Comparison of ENCODE assay signal across 21 cellular contexts in the genomic region with DNA sequence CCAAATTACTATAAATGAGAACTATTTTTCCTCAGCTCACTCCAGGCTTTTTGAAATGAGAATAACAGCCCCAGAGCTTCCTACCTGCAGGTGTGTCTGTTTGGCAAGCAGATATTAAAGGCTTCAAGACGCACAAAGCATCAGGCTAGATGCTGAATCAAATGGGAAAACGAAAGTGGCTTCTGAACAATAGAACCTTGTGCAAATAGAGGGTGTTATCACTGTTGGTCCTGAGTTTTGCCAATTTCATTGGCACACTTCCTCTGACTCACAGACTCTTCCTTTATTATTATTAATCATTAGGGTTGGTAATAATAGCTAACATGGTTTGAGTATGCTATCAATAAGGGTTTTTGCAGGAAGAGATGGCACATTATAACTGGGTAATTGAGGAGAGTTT. TPM values are rescaled to one million over a fixed set of nuclear protein-coding genes. Genes with fewer than 3 reads are reported as not detected.
DNase-seq lines count a peak whose midpoint lies in the region; ATAC-seq and TF ChIP-seq lines count a peak whose summit lies in the region.
"Had no signal": no experiment of that assay in that cellular context is flagged by ENCODE, and none has a peak within 500 bp of the region (broad histone marks: within the 10 kb centered on the region; RNA-seq: fewer than 3 reads in every experiment).

No MANE protein-coding gene starts in this region.

- ATAC-seq in mucosa of descending colon: peak; percentile 80
- ATAC-seq in T-helper 17 cell: no peak
- ATAC-seq: Right ventricle myocardium inferior had no signal

- no peak overlapping the region for H3K4me3 Mint-ChIP-seq in T-helper 17 cell
- H3K4me3 Mint-ChIP-seq: nephron had no signal

- no peak for TF ChIP-seq CTCF in mucosa of descending colon (IDR thresholded peaks at IDR 0.05)

- H3K27me3 Mint-ChIP-seq in T-helper 17 cell: peaks cover 82% of the 10 kb centered on the region

- no peaks in the 10 kb centered on the region for H3K9me3 ChIP-seq in mucosa of descending colon
- no peaks in the 10 kb centered on the region for H3K9me3 ChIP-seq in T-helper 17 cell (ENCODE audit: control insufficient read depth, low read length, poor library complexity, severe bottlenecking)
- H3K9me3 ChIP-seq: ascending aorta, Caco-2 had no signal

- H3K36me3 Mint-ChIP-seq in T-helper 17 cell (ENCODE audit: low read depth): peaks cover 6% of the 10 kb centered on the region

- intact Hi-C loops in mucosa of descending colon (cut with DNase I, micrococcal nuclease): no loop called here

- no peaks in the 10 kb centered on the region for H3K4me1 Mint-ChIP-seq in T-helper 17 cell
- H3K4me1 Mint-ChIP-seq: nephron had no signal

- no peaks in the 10 kb centered on the region for H3K36me3 ChIP-seq in mucosa of descending colon (ENCODE audit: low read depth)
- H3K36me3 ChIP-seq: ascending aorta had no signal

- H3K27ac Mint-ChIP-seq in T-helper 17 cell: no peak overlapping the region
- H3K27ac Mint-ChIP-seq: nephron, progenitor cell of endocrine pancreas had no signal

- H3K4me3 ChIP-seq in mucosa of descending colon: no peak overlapping the region
- H3K4me3 ChIP-seq: ascending aorta had no signal

- DNase-seq in DMS53 treated with DMSO at 0.1 percent for 48 hours (lab: John Stamatoyannopoulos, UW; ENCODE audit: unreplicated experiment): peak; percentile 74
- DNase-seq in NCI-H1436 treated with DMSO at 0.1 percent for 48 hours (lab: John Stamatoyannopoulos, UW): peak; percentile 9
- peak; percentile 66 for DNase-seq in SW480 (ENCODE audit: low spot score)
- DNase-seq in mucosa of descending colon: no peak
- no peak for DNase-seq in T-helper 17 cell
- DNase-seq in NCI-H1694 (lab: John Stamatoyannopoulos, UW): no peak
- DNase-seq in SIG-M5 treated with dmso at 0.1 percent for 504 hours (lab: John Stamatoyannopoulos, UW; ENCODE audit: unreplicated experiment): no peak
- DNase-seq: activated CD4-positive, alpha-beta T cell treated with anti-CD3 and anti-CD28 coated beads, Interleukin-2, amount 50 U/mL, for 4 hours; Caco-2; foreskin melanocyte; hypothalamus; kidney; mesendoderm; NCI-H2171; stimulated activated CD4-positive, alpha-beta T cell treated with anti-CD3 and anti-CD28 coated beads, Interleukin-4, amount 100 ng/mL, for 4 hours; T-helper 1 cell had no signal

- H3K4me1 ChIP-seq in mucosa of descending colon (ENCODE audit: low read depth): no peaks in the 10 kb centered on the region
- H3K4me1 ChIP-seq: ascending aorta had no signal

RNA-seq across cellular contexts. Expression of a gene that starts 13.4 kb away (rescaled TPM):
- 10 to 100 TPM in 2 of 3 donors, 1 to 10 TPM in 1; 7.5 to 28.6 (median 22.7) TPM for total RNA-seq in mucosa of descending colon
- under 1 TPM in 1 of 2 donors, not detected in 1; 0.89 TPM for total RNA-seq in T-helper 17 cell
- total RNA-seq: ascending aorta, subcutaneous adipose tissue had no signal

Comparison
In these comparisons a context has a peak if more than half of its experiments do, and no peak if none do; other contexts are left out.
1. DNase-seq: peak in DMS53 treated with DMSO at 0.1 percent for 48 hours (single experiment), NCI-H1436 treated with DMSO at 0.1 percent for 48 hours (single experiment) and SW480 (single experiment); none in mucosa of descending colon (0 of 3), T-helper 17 cell (0 of 3), NCI-H1694 (single experiment) and SIG-M5 treated with dmso at 0.1 percent for 504 hours (single experiment).
2. RNA of a gene that starts 13.4 kb away (total RNA-seq): 7.5 to 28.6 TPM in mucosa of descending colon; 0.89 TPM in T-helper 17 cell; every median in the first group is over 4 times any median in the second.